In the genomic region with DNA sequence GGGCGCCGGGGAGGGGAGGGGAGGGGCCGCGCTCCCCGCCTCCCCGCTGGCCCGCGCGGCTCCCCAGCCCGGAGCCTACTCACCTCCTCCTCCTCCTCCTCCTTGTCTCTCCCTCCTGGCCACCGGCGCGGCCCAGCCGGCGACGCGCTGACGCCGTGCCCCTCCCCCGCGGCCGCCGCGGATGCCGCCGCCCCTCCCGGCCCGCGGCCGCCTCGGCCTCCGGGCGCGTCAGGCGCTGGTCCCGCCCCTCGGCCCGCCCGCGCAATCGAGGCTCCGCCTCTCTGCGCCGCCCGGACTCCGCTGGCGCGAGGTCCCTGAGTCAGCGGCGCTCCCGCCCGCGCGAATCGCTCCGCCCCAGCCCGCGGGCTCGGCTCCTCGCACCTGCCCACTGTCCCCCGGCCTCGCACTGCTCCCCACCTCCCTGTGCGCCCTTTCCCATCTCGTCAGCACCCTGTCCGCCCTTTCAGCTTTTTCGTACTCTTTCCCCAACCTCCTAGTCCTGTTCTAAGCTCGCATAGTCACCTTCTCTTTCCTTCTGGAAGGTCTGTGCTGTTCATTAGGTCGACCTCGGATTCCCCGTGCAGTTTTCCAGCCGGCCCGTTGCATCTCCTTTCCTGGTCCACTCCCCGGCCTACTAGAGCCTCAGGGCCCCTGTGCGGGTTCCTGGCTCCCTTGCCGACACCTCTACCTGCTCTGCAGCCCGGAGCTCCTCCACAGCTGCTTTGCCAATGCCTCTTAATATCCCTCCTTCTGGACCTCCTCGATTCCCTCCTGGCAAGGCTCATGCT, we compare ENCODE assay signal across 8 cellular contexts.
DNase-seq lines count a peak whose midpoint lies in the region; ATAC-seq and TF ChIP-seq lines count a peak whose summit lies in the region.

No MANE protein-coding gene starts in this region.

- H3K4me3 ChIP-seq in DOHH2 (ENCODE audit: low read length), result peak overlapping the region; percentile 83
- peak overlapping the region; percentile 66 to 84 (median 74) for H3K4me3 ChIP-seq in Peyer's patch
- peak overlapping the region; percentile 52 to 69 (median 62) for H3K4me3 ChIP-seq in fibroblast of lung (replicated peaks in 1 of 4; ENCODE audit: control extremely low read depth in 1 of 4, insufficient read depth in 1 of 4, low read depth in 3 of 4, low read length in 4 of 4)

- TF ChIP-seq POLR2A in Peyer's patch (IDR thresholded peaks at IDR 0.05), result peak; percentile 28 to 57

- intact Hi-C loops in activated T-helper 1 cell treated with anti-CD3 and anti-CD28 coated beads, Interleukin-12 subunit alpha, Interleukin-12 subunit beta, Interleukin-2, Interleukin-4 antibody, amounts not matched to agents 30 ng/mL and 10 ng/mL and 1 ng/mL, durations not matched to agents 14 hours and 24 hours and 36 hours (cut with micrococcal nuclease), result loop anchor here (1.0 to 5.0 kb wide), 8 partner anchors 8 to 1075 kb away; no protein-coding TSS in a partner anchor

- H3K9me3 Mint-ChIP-seq in activated T-helper 1 cell treated with anti-CD3 and anti-CD28 coated beads, Interleukin-12 subunit alpha, Interleukin-12 subunit beta, Interleukin-2, Interleukin-4 antibody, amounts not matched to agents 30 ng/mL and 10 ng/mL and 1 ng/mL, durations not matched to agents 14 hours and 24 hours and 36 hours, result peaks cover 4% of the 10 kb centered on the region
- H3K9me3 Mint-ChIP-seq in naive thymus-derived CD8-positive, alpha-beta T cell, result no peaks in the 10 kb centered on the region
- H3K9me3 Mint-ChIP-seq in stimulated activated naive B cell treated with anti-CD40 and anti-IgM and Interleukin-4, amounts not matched to agents 10 μg/mL and 1 μg/mL and 100 μg/mL, for 72 hours, result peaks cover 0 to 2% of the 10 kb centered on the region in 2 donors

- H3K27me3 Mint-ChIP-seq in activated T-helper 1 cell treated with anti-CD3 and anti-CD28 coated beads, Interleukin-12 subunit alpha, Interleukin-12 subunit beta, Interleukin-2, Interleukin-4 antibody, amounts not matched to agents 30 ng/mL and 10 ng/mL and 1 ng/mL, durations not matched to agents 14 hours and 24 hours and 36 hours (ENCODE audit: insufficient read depth), result no peaks in the 10 kb centered on the region
- H3K27me3 Mint-ChIP-seq in naive thymus-derived CD8-positive, alpha-beta T cell, result peaks cover 0 to 1% (median 0%) of the 10 kb centered on the region in 5 donors
- H3K27me3 Mint-ChIP-seq in stimulated activated naive B cell treated with anti-CD40 and anti-IgM and Interleukin-4, amounts not matched to agents 10 μg/mL and 1 μg/mL and 100 μg/mL, for 72 hours, result no peaks in the 10 kb centered on the region

- H3K27ac ChIP-seq in DOHH2 (ENCODE audit: low read depth, low read length) (peak overlapping the region; percentile 82), Peyer's patch (peak overlapping the region; percentile 71 to 95 (median 84)), fibroblast of lung (ENCODE audit: insufficient read depth, low read length) (peak overlapping the region; percentile 90)

- H3K4me2 ChIP-seq in DOHH2 (ENCODE audit: low read length) (peak overlapping the region; percentile 100), fibroblast of lung (ENCODE audit: extremely low read depth, insufficient read depth, low read length) (peak overlapping the region; percentile 90)

- peak overlapping the region; percentile 85 for H3K4me3 Mint-ChIP-seq in activated T-helper 1 cell treated with anti-CD3 and anti-CD28 coated beads, Interleukin-12 subunit alpha, Interleukin-12 subunit beta, Interleukin-2, Interleukin-4 antibody, amounts not matched to agents 30 ng/mL and 10 ng/mL and 1 ng/mL, durations not matched to agents 14 hours and 24 hours and 36 hours
- peak overlapping the region; percentile 83 to 94 (median 90) for H3K4me3 Mint-ChIP-seq in naive thymus-derived CD8-positive, alpha-beta T cell
- H3K4me3 Mint-ChIP-seq in stimulated activated naive B cell treated with anti-CD40 and anti-IgM and Interleukin-4, amounts not matched to agents 10 μg/mL and 1 μg/mL and 100 μg/mL, for 72 hours, result peak overlapping the region; percentile 85 to 88

- H4K20me1 ChIP-seq in DOHH2 (ENCODE audit: control insufficient read depth, insufficient read depth, low read depth, low read length), result no peaks in the 10 kb centered on the region
- no peaks in the 10 kb centered on the region for H4K20me1 ChIP-seq in fibroblast of lung (ENCODE audit: control insufficient read depth, extremely low read depth, insufficient read depth, low read length)

- H3F3A ChIP-seq in DOHH2 (ENCODE audit: control insufficient read depth, insufficient read depth), result 0 out of 2 replicates have a peak, but pooled peaks cover 5% of the 10 kb centered on the region

- H3K4me1 Mint-ChIP-seq in activated T-helper 1 cell treated with anti-CD3 and anti-CD28 coated beads, Interleukin-12 subunit alpha, Interleukin-12 subunit beta, Interleukin-2, Interleukin-4 antibody, amounts not matched to agents 30 ng/mL and 10 ng/mL and 1 ng/mL, durations not matched to agents 14 hours and 24 hours and 36 hours (ENCODE audit: low read depth), result peaks cover 48% of the 10 kb centered on the region
- H3K4me1 Mint-ChIP-seq in naive thymus-derived CD8-positive, alpha-beta T cell, result peaks cover 14 to 36% (median 30%) of the 10 kb centered on the region in 4 donors
- peaks cover 15 to 19% of the 10 kb centered on the region in 2 donors for H3K4me1 Mint-ChIP-seq in stimulated activated naive B cell treated with anti-CD40 and anti-IgM and Interleukin-4, amounts not matched to agents 10 μg/mL and 1 μg/mL and 100 μg/mL, for 72 hours

- H3K79me2 ChIP-seq in DOHH2 (ENCODE audit: control insufficient read depth, low read length) (peaks cover 42% of the 10 kb centered on the region), fibroblast of lung (ENCODE audit: control insufficient read depth, insufficient read depth, low read length) (peaks cover 16% of the 10 kb centered on the region)

- H3K9ac ChIP-seq in fibroblast of lung (ENCODE audit: insufficient read depth, low read length), result peak overlapping the region; percentile 63

- H3K9me2 ChIP-seq in DOHH2 (replicated peaks; ENCODE audit: control insufficient read depth, low read length), result no peaks in the 10 kb centered on the region

- ATAC-seq in GM21786 (IDR thresholded peaks at IDR 0.05; ENCODE audit: unreplicated experiment), result peak; percentile 87
- peak; percentile 88 to 89 for ATAC-seq in naive thymus-derived CD8-positive, alpha-beta T cell
- ATAC-seq in stimulated activated naive B cell treated with anti-CD40 and anti-IgM and Interleukin-4, amounts not matched to agents 10 μg/mL and 1 μg/mL and 100 μg/mL, for 72 hours (replicated peaks), result peak; percentile 89 to 92

- peaks cover 6% of the 10 kb centered on the region for H3K36me3 Mint-ChIP-seq in activated T-helper 1 cell treated with anti-CD3 and anti-CD28 coated beads, Interleukin-12 subunit alpha, Interleukin-12 subunit beta, Interleukin-2, Interleukin-4 antibody, amounts not matched to agents 30 ng/mL and 10 ng/mL and 1 ng/mL, durations not matched to agents 14 hours and 24 hours and 36 hours (ENCODE audit: low read depth)
- no peaks in the 10 kb centered on the region for H3K36me3 Mint-ChIP-seq in naive thymus-derived CD8-positive, alpha-beta T cell
- peaks cover under 1 to 9% of the 10 kb centered on the region in 2 donors for H3K36me3 Mint-ChIP-seq in stimulated activated naive B cell treated with anti-CD40 and anti-IgM and Interleukin-4, amounts not matched to agents 10 μg/mL and 1 μg/mL and 100 μg/mL, for 72 hours

- peak; percentile 78 for DNase-seq in KG1 (lab: John Stamatoyannopoulos, UW)
- peak; percentile 74 to 93 (median 93) for DNase-seq in Peyer's patch
- peak; percentile 91 for DNase-seq in activated T-helper 1 cell treated with anti-CD3 and anti-CD28 coated beads, Interleukin-12 subunit alpha, Interleukin-12 subunit beta, Interleukin-2, Interleukin-4 antibody, amounts not matched to agents 30 ng/mL and 10 ng/mL and 1 ng/mL, durations not matched to agents 14 hours and 24 hours and 36 hours (ENCODE audit: low spot score)
- peak; percentile 80 to 84 for DNase-seq in fibroblast of lung (ENCODE audit: low read depth in 2 of 2)
- DNase-seq in naive thymus-derived CD8-positive, alpha-beta T cell, result peak; percentile 74 to 89 (median 86)
- DNase-seq in stimulated activated naive B cell treated with anti-CD40 and anti-IgM and Interleukin-4, amounts not matched to agents 10 μg/mL and 1 μg/mL and 100 μg/mL, for 72 hours, result peak; percentile 92

- no peak for TF ChIP-seq CTCF in DOHH2 (IDR thresholded peaks at IDR 0.05; ENCODE audit: low read depth, low read length, poor library complexity, severe bottlenecking)
- TF ChIP-seq CTCF in Peyer's patch (IDR thresholded peaks at IDR 0.05), result no peak
- no peak for TF ChIP-seq CTCF in fibroblast of lung (conservative IDR thresholded peaks at IDR 0.05 in 1 of 2, IDR thresholded peaks at IDR 0.05 in 1 of 2; ENCODE audit: low read depth in 1 of 2, low read length in 2 of 2)

- H3K36me3 ChIP-seq in DOHH2 (ENCODE audit: control insufficient read depth, low read length) (peaks cover 19% of the 10 kb centered on the region), Peyer's patch (no peaks in the 10 kb centered on the region), fibroblast of lung (ENCODE audit: control insufficient read depth, insufficient read depth, low read length) (no peaks in the 10 kb centered on the region)

- peak overlapping the region; percentile 96 for H2AFZ ChIP-seq in fibroblast of lung (ENCODE audit: low read length)

- H3K9me3 ChIP-seq in DOHH2 (ENCODE audit: control insufficient read depth, insufficient read depth, low read length) (no peaks in the 10 kb centered on the region), Peyer's patch (no peaks in the 10 kb centered on the region), fibroblast of lung (ENCODE audit: control insufficient read depth, insufficient read depth, low read depth, low read length) (no peaks in the 10 kb centered on the region)

- no peaks in the 10 kb centered on the region for H3K27me3 ChIP-seq in DOHH2 (ENCODE audit: control insufficient read depth, low read length)
- H3K27me3 ChIP-seq in Peyer's patch, result no peaks in the 10 kb centered on the region
- no peaks in the 10 kb centered on the region for H3K27me3 ChIP-seq in fibroblast of lung (ENCODE audit: control insufficient read depth, insufficient read depth, low read length)

- POLR2A ChIA-PET in naive thymus-derived CD8-positive, alpha-beta T cell (lab: Charles Lee), result interaction anchor here (0.8 to 2.1 kb wide), 4 partner anchors 12 to 74 kb away, joined by 3 to 12 read pairs (median 4); no protein-coding TSS in a partner anchor

- H3K27ac Mint-ChIP-seq in activated T-helper 1 cell treated with anti-CD3 and anti-CD28 coated beads, Interleukin-12 subunit alpha, Interleukin-12 subunit beta, Interleukin-2, Interleukin-4 antibody, amounts not matched to agents 30 ng/mL and 10 ng/mL and 1 ng/mL, durations not matched to agents 14 hours and 24 hours and 36 hours, result peak overlapping the region; percentile 98
- H3K27ac Mint-ChIP-seq in naive thymus-derived CD8-positive, alpha-beta T cell, result peak overlapping the region; percentile 80 to 95 (median 90)
- peak overlapping the region; percentile 87 for H3K27ac Mint-ChIP-seq in stimulated activated naive B cell treated with anti-CD40 and anti-IgM and Interleukin-4, amounts not matched to agents 10 μg/mL and 1 μg/mL and 100 μg/mL, for 72 hours

- H3K4me1 ChIP-seq in DOHH2 (ENCODE audit: control insufficient read depth, low read length) (peaks cover 42% of the 10 kb centered on the region), Peyer's patch (peaks cover 0 to 10% (median 3%) of the 10 kb centered on the region in 4 donors), fibroblast of lung (ENCODE audit: control insufficient read depth, extremely low read depth, insufficient read depth, low read length) (no peaks in the 10 kb centered on the region)

Comparison
In these comparisons a context has a peak if more than half of its experiments do, and no peak if none do; other contexts are left out.
1. Peak in every context shown above with its lines: DNase-seq, ATAC-seq, H3K4me3 ChIP-seq and H3K27ac ChIP-seq.